In genomic region chr17:74763565-74764387, GRCh38 we compare ENCODE assay signal across 17 cellular contexts. TPM values are rescaled to one million over a fixed set of nuclear protein-coding genes. Genes with fewer than 3 reads are reported as not detected.
A peak's percentile ranks its signal among the peaks of the same experiment; 100 is the strongest.
DNase-seq lines count a peak whose midpoint lies in the region; ATAC-seq, FAIRE-seq and TF ChIP-seq lines count a peak whose summit lies in the region.
"Had no signal": no experiment of that assay in that cellular context is flagged by ENCODE, and none has a peak within 500 bp of the region (broad histone marks: within the 10 kb centered on the region; RNA-seq: fewer than 3 reads in every experiment).

No MANE protein-coding gene starts in this region.

- 71% methylated on average over 13 of the region's 16 CpGs for WGBS in mesenchymal stem cell
- 60% methylated on average over 10 of the region's 16 CpGs for WGBS in suprapubic skin

- H2BK120ac ChIP-seq in mesenchymal stem cell (ENCODE audit: low read depth, low read length): peak overlapping the region; percentile 0

- H3K9me3 ChIP-seq in mesenchymal stem cell (ENCODE audit: control insufficient read depth, low read length) (no peaks in the 10 kb centered on the region), suprapubic skin (no peaks in the 10 kb centered on the region)
- H3K9me3 ChIP-seq: MG63, right atrium auricular region had no signal

- no peak for TF ChIP-seq EP300 in suprapubic skin (IDR thresholded peaks at IDR 0.05)

- DNase-seq in NCI-H2227 (lab: John Stamatoyannopoulos, UW; ENCODE audit: unreplicated experiment) (peak; percentile 56), NCI-H2227 treated with DMSO at 0.1 percent for 48 hours (lab: John Stamatoyannopoulos, UW) (no peak), caudate nucleus (lab: John Stamatoyannopoulos, UW) (peak in 32 of 61 donors; percentile 16 to 80 (median 45)), mesenchymal stem cell (no peak), suprapubic skin (ENCODE audit: low spot score in 2 of 2) (no peak), kidney glomerular epithelial cell (lab: John Stamatoyannopoulos, UW) (no peak), urothelium cell line (ENCODE audit: low spot score) (no peak)
- DNase-seq: activated naive CD4-positive, alpha-beta T cell treated with Interleukin-2 at 50 U/mL for 16 hours; effector CD4-positive, alpha-beta T cell; MG63; NCI-H2171 had no signal

- H2AK5ac ChIP-seq in mesenchymal stem cell (ENCODE audit: low read length, severe bottlenecking): peak overlapping the region; percentile 21

- H4K91ac ChIP-seq in mesenchymal stem cell (ENCODE audit: low read length): peak overlapping the region; percentile 10

- H4K8ac ChIP-seq in mesenchymal stem cell (ENCODE audit: low read length): no peak overlapping the region

- H3K79me1 ChIP-seq in mesenchymal stem cell (replicated peaks; ENCODE audit: low read length, poor library complexity, severe bottlenecking): peaks cover 48% of the 10 kb centered on the region

- peaks cover 0 to 31% of the 10 kb centered on the region in 2 experiments for H3K36me3 ChIP-seq in mesenchymal stem cell (ENCODE audit: control insufficient read depth in 1 of 2, insufficient read depth in 2 of 2, low read depth in 1 of 2, low read length in 2 of 2)
- H3K36me3 ChIP-seq in suprapubic skin: peaks cover 10% of the 10 kb centered on the region
- H3K36me3 ChIP-seq: right atrium auricular region had no signal

- H2BK5ac ChIP-seq in mesenchymal stem cell (ENCODE audit: low read depth, low read length, poor library complexity, severe bottlenecking): no peak overlapping the region

- peak overlapping the region in 1 of 2 experiments; percentile 51 for H3K18ac ChIP-seq in mesenchymal stem cell (ENCODE audit: low read depth in 1 of 2, low read length in 2 of 2)

- ATAC-seq in GM18870 (IDR thresholded peaks at IDR 0.05; ENCODE audit: unreplicated experiment): no peak

- no peak for TF ChIP-seq CTCF in suprapubic skin (IDR thresholded peaks at IDR 0.05)

- no peak overlapping the region for H2BK15ac ChIP-seq in mesenchymal stem cell (ENCODE audit: low read depth, poor library complexity, severe bottlenecking)

- H3K9ac ChIP-seq in mesenchymal stem cell (ENCODE audit: low read length): no peak overlapping the region

- no peak overlapping the region for H3K4me2 ChIP-seq in mesenchymal stem cell (ENCODE audit: low read length, poor library complexity, severe bottlenecking)

- no peak overlapping the region for H2AFZ ChIP-seq in mesenchymal stem cell (ENCODE audit: low read depth, low read length)

- H3K4me3 ChIP-seq in mesenchymal stem cell (ENCODE audit: insufficient read depth in 1 of 2, low read depth in 1 of 2, low read length in 2 of 2): no peak overlapping the region
- H3K4me3 ChIP-seq in suprapubic skin: no peak overlapping the region
- H3K4me3 ChIP-seq: lung, MG63, right atrium auricular region had no signal

- no peak for FAIRE-seq in urothelium cell line (lab: Jason Lieb, UNC)
- FAIRE-seq: frontal cortex had no signal

- peak overlapping the region; percentile 52 for H3K27ac ChIP-seq in caudate nucleus (ENCODE audit: low read depth, low read length)
- peak overlapping the region; percentile 13 for H3K27ac ChIP-seq in mesenchymal stem cell (ENCODE audit: low read length, poor library complexity, severe bottlenecking)
- H3K27ac ChIP-seq in suprapubic skin: peak overlapping the region; percentile 14
- H3K27ac ChIP-seq: 22Rv1, right atrium auricular region had no signal

- H2BK12ac ChIP-seq in mesenchymal stem cell (ENCODE audit: low read length in 2 of 2): peak overlapping the region in 1 of 2 experiments; percentile 59

- H3K14ac ChIP-seq in mesenchymal stem cell (ENCODE audit: low read length in 2 of 2): peak overlapping the region in 1 of 2 experiments; percentile 62

- no peak overlapping the region for H3K23ac ChIP-seq in mesenchymal stem cell (ENCODE audit: low read length in 2 of 2)

- H3K4me1 ChIP-seq in mesenchymal stem cell (ENCODE audit: control insufficient read depth, insufficient read depth, low read depth, low read length) (peaks cover 64% of the 10 kb centered on the region), suprapubic skin (peaks cover 56% of the 10 kb centered on the region)

- TF ChIP-seq POLR2A in suprapubic skin (IDR thresholded peaks at IDR 0.05): no peak

- H3K27me3 ChIP-seq in mesenchymal stem cell (ENCODE audit: control insufficient read depth in 1 of 2, insufficient read depth in 1 of 2, low read length in 2 of 2) (no peaks in the 10 kb centered on the region), suprapubic skin (no peaks in the 10 kb centered on the region)
- H3K27me3 ChIP-seq: MG63, right atrium auricular region had no signal

- H3K4ac ChIP-seq in mesenchymal stem cell (ENCODE audit: low read depth in 1 of 2, low read length in 2 of 2): no peak overlapping the region

RNA-seq across cellular contexts. Expression of gene NAT9, which starts 12.4 kb away (rescaled TPM):
- polyA plus RNA-seq in mesenchymal stem cell (2013, experiment 1 of 2): 29.5 TPM
- 30.4 TPM for polyA plus RNA-seq in mesenchymal stem cell (2013, experiment 2 of 2)
- 10 to 100 TPM; 21.0 to 32.7 (median 24.4) TPM for total RNA-seq in suprapubic skin

RNA-seq across cellular contexts. Expression of gene NHERF1, which starts 15.3 kb away (rescaled TPM):
- polyA plus RNA-seq in mesenchymal stem cell (2013, experiment 1 of 2): 126 TPM
- 126 TPM for polyA plus RNA-seq in mesenchymal stem cell (2013, experiment 2 of 2)
- 10 to 100 TPM; 21.1 to 53.8 (median 42.0) TPM for total RNA-seq in suprapubic skin

RNA-seq across cellular contexts. Expression of gene RAB37, which starts 26.7 kb away (rescaled TPM):
- 2.4 TPM for polyA plus RNA-seq in mesenchymal stem cell (2013, experiment 1 of 2)
- polyA plus RNA-seq in mesenchymal stem cell (2013, experiment 2 of 2): 1.9 TPM
- under 1 TPM in 2 of 4 donors, not detected in 2; 0.32 to 0.38 TPM for total RNA-seq in suprapubic skin

RNA-seq across cellular contexts. Expression of gene CD300LF, which starts 51.1 kb away (rescaled TPM):
- not detected for polyA plus RNA-seq in mesenchymal stem cell (2013, experiment 1 of 2)
- not detected for polyA plus RNA-seq in mesenchymal stem cell (2013, experiment 2 of 2)
- total RNA-seq in suprapubic skin: not detected
- total RNA-seq: T-helper 1 cell treated with Interleukin-12 subunit alpha and Interleukin-12 subunit beta and Interleukin-4 antibody, amounts not matched to agents 30 ng/mL and 1 ng/mL, for 36 hours had no signal

Comparison
In these comparisons a context has a peak if more than half of its experiments do, and no peak if none do; other contexts are left out.
1. DNase-seq: peak in NCI-H2227 (single experiment) and caudate nucleus (32 of 61); none in NCI-H2227 treated with DMSO at 0.1 percent for 48 hours (single experiment), mesenchymal stem cell (single experiment), suprapubic skin (0 of 2), kidney glomerular epithelial cell (single experiment) and urothelium cell line (single experiment).
2. Peak in every context shown above with its lines, with median percentiles within 50 percentile points of each other: H3K27ac ChIP-seq.